In genomic region chr17:70137451-70138230, GRCh38 we compare ENCODE assay signal across 8 cellular contexts. TPM values are rescaled to one million over a fixed set of nuclear protein-coding genes. Genes with fewer than 3 reads are reported as not detected.
DNase-seq lines count a peak whose midpoint lies in the region; ATAC-seq and TF ChIP-seq lines count a peak whose summit lies in the region.

No MANE protein-coding gene starts in this region.

- H3K27ac ChIP-seq in A673 (ENCODE audit: low read depth, low read length, poor library complexity, severe bottlenecking) (no peak overlapping the region), RWPE1 (peak overlapping the region; percentile 25; the same call in 1 of the 2 replicates), mucosa of rectum (ENCODE audit: low read depth in 2 of 2, low read length in 2 of 2) (peak overlapping the region; percentile 61 to 74)

- no peaks in the 10 kb centered on the region for H3K27me3 Mint-ChIP-seq in type B pancreatic cell

- TF ChIP-seq CTCF in A673 (conservative IDR thresholded peaks at IDR 0.05; ENCODE audit: low read depth, low read length), result no peak
- no peak for TF ChIP-seq CTCF in RWPE1 (conservative IDR thresholded peaks at IDR 0.05; ENCODE audit: low read depth)
- no peak for TF ChIP-seq CTCF in type B pancreatic cell (conservative IDR thresholded peaks at IDR 0.05)

- CTCF ChIA-PET in A673 (lab: Charles Lee) (interaction anchor here (1.0 kb wide), 1 partner anchor 531 kb away, joined by 3 read pairs; no protein-coding TSS in a partner anchor), RWPE1 (lab: Yijun Ruan, JAX) (interaction anchor here (0.5 to 0.9 kb wide), 2 partner anchors 307 to 531 kb away, joined by 4 read pairs; no protein-coding TSS in a partner anchor)

- POLR2A ChIA-PET in A673 (lab: Charles Lee; ENCODE audit: low non-redundant PET), result no interaction called here
- POLR2A ChIA-PET in RWPE1 (lab: Yijun Ruan, JAX; ENCODE audit: low non-redundant PET), result no interaction called here

- H3K4me3 ChIP-seq in A673 (ENCODE audit: low read depth, low read length, poor library complexity, severe bottlenecking), result peak overlapping the region; percentile 5
- peak overlapping the region; percentile 73 for H3K4me3 ChIP-seq in endocrine pancreas (ENCODE audit: control insufficient read depth, insufficient read depth, low read length)
- H3K4me3 ChIP-seq in mucosa of rectum (ENCODE audit: low read length in 2 of 2), result peak overlapping the region; percentile 52 to 71

- H3K9ac ChIP-seq in endocrine pancreas (ENCODE audit: control insufficient read depth, insufficient read depth, low read length) (no peak overlapping the region), mucosa of rectum (ENCODE audit: low read depth in 1 of 2, low read length in 2 of 2) (peak overlapping the region; percentile 9 to 48)

- H3K4me1 ChIP-seq in A673 (ENCODE audit: insufficient read depth, low read length, poor library complexity, severe bottlenecking), result no peaks in the 10 kb centered on the region
- peaks cover 19% of the 10 kb centered on the region for H3K4me1 ChIP-seq in endocrine pancreas (ENCODE audit: control insufficient read depth, insufficient read depth, low read length)
- H3K4me1 ChIP-seq in mucosa of rectum (ENCODE audit: control insufficient read depth in 2 of 2, insufficient read depth in 2 of 2, low read length in 2 of 2), result peaks cover 0 to 19% of the 10 kb centered on the region in 2 donors

- peak overlapping the region; percentile 81 for H3K4me3 Mint-ChIP-seq in type B pancreatic cell

- H3K27me3 ChIP-seq in A673 (replicated peaks; ENCODE audit: insufficient read depth, low read depth, low read length, poor library complexity) (no peaks in the 10 kb centered on the region), endocrine pancreas (ENCODE audit: control insufficient read depth, insufficient read depth, low read length) (no peaks in the 10 kb centered on the region), mucosa of rectum (ENCODE audit: control insufficient read depth in 2 of 2, insufficient read depth in 2 of 2, low read length in 2 of 2) (no peaks in the 10 kb centered on the region)

- H3K27ac Mint-ChIP-seq in type B pancreatic cell, result peak overlapping the region; percentile 87

- peak; percentile 99 for ATAC-seq in GM18517 (IDR thresholded peaks at IDR 0.05; ENCODE audit: unreplicated experiment)
- peak; percentile 98 for ATAC-seq in HG02938 (IDR thresholded peaks at IDR 0.05; ENCODE audit: unreplicated experiment)

- no TSS peak for BruUV-seq in A673 (replicated peaks; lab: Mats Ljungman, UMichigan)

- H3K36me3 ChIP-seq in A673 (ENCODE audit: insufficient read depth, low read length, poor library complexity, severe bottlenecking) (no peaks in the 10 kb centered on the region), endocrine pancreas (ENCODE audit: control insufficient read depth, insufficient read depth, low read length) (no peaks in the 10 kb centered on the region), mucosa of rectum (ENCODE audit: control insufficient read depth in 2 of 2, insufficient read depth in 2 of 2, low read length in 2 of 2) (no peaks in the 10 kb centered on the region)

- H3K9me3 Mint-ChIP-seq in type B pancreatic cell, result no peaks in the 10 kb centered on the region

- no peaks in the 10 kb centered on the region for H3K36me3 Mint-ChIP-seq in type B pancreatic cell

- H3K4me1 Mint-ChIP-seq in type B pancreatic cell (ENCODE audit: unreplicated experiment), result peaks cover 47% of the 10 kb centered on the region

- intact Hi-C loops in A673 (cut with micrococcal nuclease; ENCODE audit: unreplicated experiment), result no loop called here

- no peaks in the 10 kb centered on the region for H3K9me3 ChIP-seq in A673 (ENCODE audit: low read depth, low read length, poor library complexity, severe bottlenecking)
- H3K9me3 ChIP-seq in endocrine pancreas (ENCODE audit: control insufficient read depth, low read length), result no peaks in the 10 kb centered on the region
- H3K9me3 ChIP-seq in mucosa of rectum (ENCODE audit: control insufficient read depth in 2 of 2, low read length in 2 of 2), result no peaks in the 10 kb centered on the region

- DNase-seq in A673 (ENCODE audit: low spot score) (peak; percentile 29), RWPE1 (ENCODE audit: low spot score) (peak; percentile 66), type B pancreatic cell (ENCODE audit: extremely low spot score, unreplicated experiment) (no peak), cerebellar nuclear complex (lab: John Stamatoyannopoulos, UW) (no peak)

RNA-seq across cellular contexts. Expression of gene KCNJ2, which starts 31.7 kb away (rescaled TPM):
- total RNA-seq in A673 (2021), result not detected in 2 replicates
- total RNA-seq in type B pancreatic cell (ENCODE audit: low replicate concordance), result 7.5 and 8.6 TPM in 2 replicates

Comparison
In these comparisons a context has a peak if more than half of its experiments do, and no peak if none do; other contexts are left out.
1. DNase-seq: peak in A673 (single experiment) and RWPE1 (single experiment); none in type B pancreatic cell (single experiment) and cerebellar nuclear complex (0 of 2).
2. H3K4me3 ChIP-seq: peak in every context shown above with its lines; median percentile 73 in endocrine pancreas; 62 in mucosa of rectum; 5 in A673.